Comparison of ENCODE assay signal across 22 cellular contexts in the genomic region with DNA sequence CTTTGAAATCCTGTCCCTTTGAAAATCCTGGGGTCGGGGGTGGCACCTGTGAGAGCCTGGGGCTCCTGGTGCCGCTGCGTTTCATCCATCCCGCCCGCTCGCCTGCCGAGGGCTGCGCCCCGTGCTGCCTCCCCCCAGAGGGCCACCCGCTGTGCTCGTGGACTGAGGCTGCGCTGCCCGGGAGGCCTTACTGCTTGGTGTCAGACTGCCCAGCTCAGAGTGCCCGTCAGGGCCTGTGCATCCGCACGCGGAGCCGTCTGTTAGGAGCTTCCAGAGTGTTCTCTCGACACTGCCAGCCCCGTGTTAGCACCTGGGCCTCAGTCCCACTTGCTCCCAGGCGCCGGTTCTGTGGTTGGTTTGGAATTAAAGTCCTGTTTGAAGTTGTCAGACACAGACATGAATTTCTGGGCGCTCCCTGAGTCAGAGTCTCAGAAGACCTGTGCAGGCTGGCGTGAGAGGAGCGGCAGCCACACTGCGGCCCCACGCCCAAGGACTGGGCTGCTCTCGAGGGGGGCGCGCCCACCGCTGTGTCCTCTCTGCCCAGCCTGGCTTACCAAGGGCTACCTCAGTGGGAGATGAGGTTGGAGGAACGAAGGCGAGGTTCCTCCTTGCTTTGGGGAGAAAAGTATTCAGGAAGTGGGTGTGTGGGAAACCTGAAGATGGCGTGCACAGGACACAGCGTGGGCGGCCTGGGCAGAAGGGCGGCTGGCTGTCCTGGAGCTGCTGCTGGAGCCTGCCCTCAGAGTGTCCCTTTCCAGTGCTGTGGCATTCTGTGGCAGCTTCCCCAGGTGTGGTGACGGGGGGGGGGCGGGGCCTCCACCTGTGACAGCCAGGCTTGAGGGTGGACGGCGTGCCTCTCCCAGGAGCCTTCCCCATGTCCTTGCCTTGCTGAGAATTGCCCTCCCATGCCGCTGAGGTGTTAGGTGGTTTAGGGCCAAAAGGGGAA.
"Had no signal": no experiment of that assay in that cellular context is flagged by ENCODE, and none has a peak within 500 bp of the region (broad histone marks: within the 10 kb centered on the region; RNA-seq: fewer than 3 reads in every experiment).

No MANE protein-coding gene starts in this region.

- H3K4me1 ChIP-seq: adrenal gland, left lung, transverse colon, vagina had no signal

- H3K4me1 Mint-ChIP-seq: memory B cell, T-cell had no signal

- H3K4me2 ChIP-seq: hepatocyte had no signal

- H3K27ac Mint-ChIP-seq: activated T-cell treated with anti-CD3 and anti-CD28 coated beads, Interleukin-2, amount 50 U/mL, for 72 hours; memory B cell had no signal

- H3K27ac ChIP-seq: adrenal gland, cardiac muscle cell, hepatocyte, left lung, transverse colon, vagina had no signal

- H3K27me3 Mint-ChIP-seq: memory B cell; naive thymus-derived CD4-positive, alpha-beta T cell; T-cell had no signal

- DNase-seq: activated CD4-positive, alpha-beta T cell treated with anti-CD3 and anti-CD28 coated beads, Interleukin-2, amount 50 U/mL, for 4 hours; adrenal gland; erythroblast; islet precursor cell; mucosa of descending colon; naive thymus-derived CD4-positive, alpha-beta T cell; occipital lobe; stimulated activated CD4-positive, alpha-beta T cell treated with anti-CD3 and anti-CD28 coated beads, Interleukin-15, amount 100 ng/mL, for 24 hours; stimulated activated CD4-positive, alpha-beta T cell treated with anti-CD3 and anti-CD28 coated beads, Interleukin-4, amount 100 ng/mL, for 1 hour; stimulated activated naive CD4-positive, alpha-beta T cell treated with Interleukin-2 at 50 U/mL for 16 hours; substantia nigra; T-cell; T1000; transverse colon had no signal

- H2AFZ ChIP-seq: hepatocyte had no signal

- H3K4me3 ChIP-seq: adrenal gland, cardiac muscle cell, hepatocyte, left lung, mucosa of descending colon, skin epidermis, transverse colon, vagina had no signal

- H3K79me2 ChIP-seq: hepatocyte had no signal

- H3K27me3 ChIP-seq: adrenal gland, cardiac muscle cell, hepatocyte, left lung, transverse colon, vagina had no signal

- H3K9me3 Mint-ChIP-seq: activated T-cell treated with anti-CD3 and anti-CD28 coated beads, Interleukin-2, amount 50 U/mL, for 72 hours; memory B cell; T-cell had no signal

- H3K4me3 Mint-ChIP-seq: activated T-cell treated with anti-CD3 and anti-CD28 coated beads, Interleukin-2, amount 50 U/mL, for 72 hours; memory B cell; naive thymus-derived CD4-positive, alpha-beta T cell; T-cell had no signal

- ATAC-seq: activated CD4-positive, CD25-positive, alpha-beta regulatory T cell treated with anti-CD3 and anti-CD28 coated beads, Interleukin-2, amount 50 U/mL, for 24 hours; left lung; mucosa of descending colon had no signal

- H3K9me3 ChIP-seq: adrenal gland, left lung, mucosa of descending colon, transverse colon, vagina had no signal
